ENCODE assay signal across 9 cellular contexts in the genomic region with DNA sequence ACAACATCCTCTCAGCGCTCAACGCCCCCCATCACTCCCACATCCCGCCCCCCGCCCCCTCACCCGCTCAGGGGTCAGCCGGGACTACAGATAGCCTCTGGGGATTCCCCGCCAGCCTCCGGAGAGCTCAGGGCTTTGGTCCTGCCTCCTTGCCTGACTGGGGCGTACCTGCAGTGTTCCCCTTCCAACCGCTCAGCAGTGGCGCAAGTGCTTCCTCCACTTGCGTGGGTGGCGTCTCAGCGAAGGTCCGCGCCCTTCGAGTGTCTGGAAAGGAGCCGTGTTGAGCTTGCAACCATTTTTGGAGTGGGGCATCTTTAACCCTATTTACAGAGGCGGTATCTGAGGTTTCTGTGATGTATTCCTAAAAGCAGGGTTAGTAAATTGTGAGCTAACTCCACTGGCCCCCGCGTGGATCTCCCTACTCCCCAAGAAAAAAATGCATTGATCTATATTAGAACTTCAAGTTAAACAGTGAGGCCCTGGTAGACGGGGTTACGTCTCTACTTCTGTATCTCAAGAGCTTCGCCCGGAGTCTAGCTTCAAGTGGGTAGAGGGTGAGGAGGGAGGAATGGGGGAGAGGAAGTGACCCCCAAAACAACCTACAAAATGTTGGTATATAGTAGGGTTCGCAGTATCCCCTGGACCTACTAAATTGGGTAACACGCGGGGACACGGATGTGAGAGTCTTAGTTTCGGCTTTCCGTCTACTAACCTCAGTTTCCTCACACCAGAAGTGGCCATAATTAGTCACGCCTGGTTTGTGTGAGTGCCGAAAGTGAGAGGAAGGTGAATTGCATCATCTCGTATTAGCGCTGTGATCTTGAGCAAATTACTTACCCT. TPM values are rescaled to one million over a fixed set of nuclear protein-coding genes. Genes with fewer than 3 reads are reported as not detected.
DNase-seq lines count a peak whose midpoint lies in the region; ATAC-seq and TF ChIP-seq lines count a peak whose summit lies in the region.
"Had no signal": no experiment of that assay in that cellular context is flagged by ENCODE, and none has a peak within 500 bp of the region (broad histone marks: within the 10 kb centered on the region; RNA-seq: fewer than 3 reads in every experiment).

No MANE protein-coding gene starts in this region.

- peaks cover 13% of the 10 kb centered on the region for H3K4me1 ChIP-seq in OCI-LY7 (ENCODE audit: insufficient read depth, low read length, poor library complexity, severe bottlenecking)

- peaks cover 52 to 97% (median 72%) of the 10 kb centered on the region in 5 donors for H3K27me3 Mint-ChIP-seq in naive thymus-derived CD8-positive, alpha-beta T cell

- no TSS peak for BruUV-seq in OCI-LY7 (replicated peaks; lab: Mats Ljungman, UMichigan)

- no peak for TF ChIP-seq CTCF in OCI-LY7 (conservative IDR thresholded peaks at IDR 0.05; ENCODE audit: low read length)

- H3K9me2 ChIP-seq in OCI-LY7 (ENCODE audit: insufficient read depth, low read length), result no peaks in the 10 kb centered on the region

- H3K4me3 ChIP-seq in OCI-LY7 (ENCODE audit: low read depth, low read length, poor library complexity, severe bottlenecking), result peak overlapping the region; percentile 36

- ATAC-seq in GM18861 (IDR thresholded peaks at IDR 0.05; ENCODE audit: unreplicated experiment), result peak; percentile 83
- ATAC-seq in HG02943 (IDR thresholded peaks at IDR 0.05; ENCODE audit: low read depth, unreplicated experiment), result peak; percentile 82
- peak; percentile 35 to 45 for ATAC-seq in naive thymus-derived CD8-positive, alpha-beta T cell
- no peak for ATAC-seq in Right ventricle myocardium superior (ENCODE audit: poor library complexity)

- H3K27ac Mint-ChIP-seq in naive thymus-derived CD8-positive, alpha-beta T cell, result peak overlapping the region in 2 of 10 donors; percentile 29 to 80

- H3K36me3 ChIP-seq in OCI-LY7 (ENCODE audit: insufficient read depth, low read length), result no peaks in the 10 kb centered on the region

- no peaks in the 10 kb centered on the region for H3K79me2 ChIP-seq in OCI-LY7 (ENCODE audit: insufficient read depth, low read depth, low read length)

- H3K4me3 Mint-ChIP-seq in naive thymus-derived CD8-positive, alpha-beta T cell, result peak overlapping the region; percentile 31 to 80 (median 66)

- peaks cover 0 to 16% (median 5%) of the 10 kb centered on the region in 9 donors for H3K9me3 Mint-ChIP-seq in naive thymus-derived CD8-positive, alpha-beta T cell

- H3K36me3 Mint-ChIP-seq in naive thymus-derived CD8-positive, alpha-beta T cell, result peaks cover 6 to 10% (median 7%) of the 10 kb centered on the region in 3 donors

- peaks cover 7 to 38% (median 31%) of the 10 kb centered on the region in 4 donors for H3K4me1 Mint-ChIP-seq in naive thymus-derived CD8-positive, alpha-beta T cell

- DNase-seq in AG08396 (ENCODE audit: low spot score) (peak; percentile 12), OCI-LY7 (ENCODE audit: low spot score) (peak; percentile 66), kidney glomerular epithelial cell (lab: John Stamatoyannopoulos, UW) (no peak), NCI-H187 treated with DMSO at 0.1 percent for 48 hours (lab: John Stamatoyannopoulos, UW) (no peak), Right ventricle myocardium superior (no peak)
- DNase-seq in naive thymus-derived CD8-positive, alpha-beta T cell, result no peak

- H2AFZ ChIP-seq in OCI-LY7 (ENCODE audit: low read length), result no peak overlapping the region

- POLR2A ChIA-PET in OCI-LY7 (lab: Charles Lee), result interaction anchor here (0.5 to 1.2 kb wide), 5 partner anchors 10 to 675 kb away, joined by 3 to 7 read pairs (median 5); no protein-coding TSS in a partner anchor
- POLR2A ChIA-PET in naive thymus-derived CD8-positive, alpha-beta T cell (lab: Charles Lee), result no interaction called here

- H4K20me1 ChIP-seq in OCI-LY7 (ENCODE audit: insufficient read depth, low read length), result no peaks in the 10 kb centered on the region

- peak overlapping the region; percentile 53 for H3K4me2 ChIP-seq in OCI-LY7 (ENCODE audit: low read length)

- no peaks in the 10 kb centered on the region for H3K9me3 ChIP-seq in OCI-LY7 (ENCODE audit: low read length)

- no peak overlapping the region for H3K27ac ChIP-seq in OCI-LY7 (ENCODE audit: low read depth, low read length, poor library complexity, severe bottlenecking)

- CTCF ChIA-PET in OCI-LY7 (lab: Charles Lee; ENCODE audit: unreplicated experiment), result interaction anchor here (0.6 kb wide), 1 partner anchor 1106 kb away, joined by 3 read pairs; no protein-coding TSS in a partner anchor

- intact Hi-C loops in OCI-LY7 (cut with micrococcal nuclease; ENCODE audit: unreplicated experiment) (no loop called here), Right ventricle myocardium superior (cut with DNase I) (no loop called here)

RNA-seq across cellular contexts. Expression of a gene that starts 16.1 kb away (rescaled TPM):
- total RNA-seq in OCI-LY7 (2014; rRNA removed; shearing (Covaris generic)), result 0.51 and 0.57 TPM in 2 replicates
- total RNA-seq in OCI-LY7 (2022) (0.63 and 0.79 TPM in 2 replicates), Right ventricle myocardium superior (not detected)
- not detected for total RNA-seq in naive thymus-derived CD8-positive, alpha-beta T cell
- polyA plus RNA-seq in naive thymus-derived CD8-positive, alpha-beta T cell, result not detected
- total RNA-seq: liver had no signal
- polyA plus RNA-seq: liver had no signal

RNA-seq across cellular contexts. Expression of a gene that starts 44.1 kb away (rescaled TPM):
- 30.8 and 59.4 TPM in 2 replicates for total RNA-seq in OCI-LY7 (2014; rRNA removed; shearing (Covaris generic))
- total RNA-seq in OCI-LY7 (2022) (23.0 and 27.0 TPM in 2 replicates), Right ventricle myocardium superior (20.5 TPM)
- 10 to 100 TPM; 13.8 to 14.5 TPM for total RNA-seq in naive thymus-derived CD8-positive, alpha-beta T cell
- polyA plus RNA-seq in naive thymus-derived CD8-positive, alpha-beta T cell, result 10 to 100 TPM; 12.9 to 13.9 (median 13.6) TPM

Comparison
In these comparisons a context has a peak if more than half of its experiments do, and no peak if none do; other contexts are left out.
1. DNase-seq: peak in AG08396 (single experiment) and OCI-LY7 (single experiment); none in naive thymus-derived CD8-positive, alpha-beta T cell (0 of 10), kidney glomerular epithelial cell (single experiment), NCI-H187 treated with DMSO at 0.1 percent for 48 hours (single experiment) and Right ventricle myocardium superior (single experiment).